In genomic region chr6:44237021-44237812, GRCh38 we compare ENCODE assay signal across 8 cellular contexts. TPM values are rescaled to one million over a fixed set of nuclear protein-coding genes. Genes with fewer than 3 reads are reported as not detected.
DNase-seq lines count a peak whose midpoint lies in the region; ATAC-seq, FAIRE-seq and TF ChIP-seq lines count a peak whose summit lies in the region.

No MANE protein-coding gene starts in this region.

- H3K27me3 ChIP-seq in keratinocyte (ENCODE audit: control insufficient read depth, extremely low read depth, insufficient read depth, low read length) = no peaks in the 10 kb centered on the region

- H3K4me1 Mint-ChIP-seq in WTC11 = peaks cover 46% of the 10 kb centered on the region
- H3K4me1 Mint-ChIP-seq in chondrocyte (ENCODE audit: low read depth) = peaks cover 62% of the 10 kb centered on the region

- H3K4me3 Mint-ChIP-seq in WTC11 (peak overlapping the region; percentile 78), chondrocyte (ENCODE audit: unreplicated experiment) (peak overlapping the region; percentile 80)

- H3K9me3 ChIP-seq in keratinocyte (ENCODE audit: control insufficient read depth, low read depth, low read length) = no peaks in the 10 kb centered on the region

- H3K9me1 ChIP-seq in keratinocyte (ENCODE audit: control insufficient read depth, extremely low read depth, insufficient read depth, low read length) = peaks cover 3% of the 10 kb centered on the region

- peak overlapping the region; percentile 76 for H3K9ac ChIP-seq in keratinocyte (ENCODE audit: control insufficient read depth, extremely low read depth, insufficient read depth, low read length)

- H3K79me2 ChIP-seq in keratinocyte (ENCODE audit: control insufficient read depth, insufficient read depth, low read length) = no peaks in the 10 kb centered on the region

- peaks cover 22% of the 10 kb centered on the region for H3K36me3 Mint-ChIP-seq in WTC11
- H3K36me3 Mint-ChIP-seq in chondrocyte (ENCODE audit: low read depth) = peaks cover 11% of the 10 kb centered on the region

- H3K9me3 Mint-ChIP-seq in WTC11 (no peaks in the 10 kb centered on the region), chondrocyte (ENCODE audit: low read depth) (no peaks in the 10 kb centered on the region)

- peaks cover 40% of the 10 kb centered on the region for H3K4me1 ChIP-seq in keratinocyte (ENCODE audit: control insufficient read depth, extremely low read depth, insufficient read depth, low read length)

- H4K20me1 ChIP-seq in keratinocyte (ENCODE audit: control insufficient read depth, extremely low read depth, insufficient read depth, low read length) = no peaks in the 10 kb centered on the region

- peak overlapping the region; percentile 85 for H3K4me2 ChIP-seq in keratinocyte (ENCODE audit: control insufficient read depth, extremely low read depth, insufficient read depth, low read depth, low read length)

- peak; percentile 88 for FAIRE-seq in keratinocyte (lab: Jason Lieb, UNC)

- peak; percentile 70 for DNase-seq in 8988T
- DNase-seq in NCI-H2227 treated with DMSO at 0.1 percent for 48 hours (lab: John Stamatoyannopoulos, UW) = peak; percentile 65
- peak; percentile 68 for DNase-seq in WTC11 (ENCODE audit: low spot score)
- peak; percentile 98 for DNase-seq in chondrocyte (ENCODE audit: low spot score)
- DNase-seq in keratinocyte (ENCODE audit: low read depth, low spot score) = no peak
- DNase-seq in stimulated activated CD4-positive, alpha-beta T cell treated with anti-CD3 and anti-CD28 coated beads, Interleukin-12 subunit alpha, Interleukin-12 subunit beta, amount 100 ng/mL, for 24 hours (ENCODE audit: low read depth in 2 of 2) = peak; percentile 50 to 67

- ATAC-seq in GM18520 (IDR thresholded peaks at IDR 0.05; ENCODE audit: unreplicated experiment) = peak; percentile 37
- peak; percentile 58 for ATAC-seq in HG03108 (IDR thresholded peaks at IDR 0.05; ENCODE audit: unreplicated experiment)
- peak; percentile 67 for ATAC-seq in WTC11

- peaks cover 0 to 6% of the 10 kb centered on the region in 2 experiments for H3K36me3 ChIP-seq in keratinocyte (ENCODE audit: control insufficient read depth in 2 of 2, extremely low read depth in 1 of 2, insufficient read depth in 2 of 2, low read length in 2 of 2)

- H3K27ac Mint-ChIP-seq in WTC11 (peak overlapping the region; percentile 74; the same call in 1 of the 2 replicates), chondrocyte (ENCODE audit: unreplicated experiment) (peak overlapping the region; percentile 98)

- CTCF ChIA-PET in WTC11 (lab: Charles Lee) = interaction anchor here (0.6 to 6.3 kb wide), 23 partner anchors 9 to 1488 kb away, joined by 3 to 174 read pairs (median 5); partner anchors contain the start of genes HSP90AB1, MYMX and SLC29A1

- H3K4me3 ChIP-seq in keratinocyte (ENCODE audit: control insufficient read depth in 2 of 3, extremely low read depth in 1 of 3, insufficient read depth in 2 of 3, low read depth in 1 of 3, low read length in 3 of 3) = peak overlapping the region; percentile 44 to 69 (median 69)

- no peak for TF ChIP-seq CTCF in WTC11 (IDR thresholded peaks at IDR 0.05)
- TF ChIP-seq CTCF in chondrocyte (IDR thresholded peaks at IDR 0.05) = no peak
- TF ChIP-seq CTCF in keratinocyte (optimal IDR thresholded peaks at IDR 0.05 in 1 of 3, IDR thresholded peaks at IDR 0.05 in 1 of 3, conservative IDR thresholded peaks at IDR 0.05 in 1 of 3; ENCODE audit: extremely low read depth in 1 of 3, insufficient read depth in 2 of 3, low read length in 3 of 3) = no peak

- H3K27me3 Mint-ChIP-seq in WTC11 (ENCODE audit: low read depth) (peaks cover 25% of the 10 kb centered on the region), chondrocyte (ENCODE audit: low read depth) (no peaks in the 10 kb centered on the region)

- dilution Hi-C loops in keratinocyte (cut with MboI; ENCODE audit: extremely low pct_ligation_motif_present, low sequenced_read_pairs) = no loop called here

- H2AFZ ChIP-seq in keratinocyte (ENCODE audit: control insufficient read depth, low read length) = no peak overlapping the region

- H3K27ac ChIP-seq in keratinocyte (ENCODE audit: control insufficient read depth, insufficient read depth, low read length) = peak overlapping the region; percentile 83

- POLR2A ChIA-PET in WTC11 (lab: Charles Lee) = interaction anchor here (0.6 to 1.8 kb wide), 9 partner anchors 10 to 1889 kb away, joined by 3 to 21 read pairs (median 4); partner anchors contain the start of genes AARS2, HSP90AB1, SLC29A1 and VEGFA

TF ChIP-seq in WTC11, 78 proteins besides CTCF, POLR2A, EP300 and RAD21 (continues in another document):
- TF ChIP-seq ZNF263 (CRISPR knock-in tag; IDR thresholded peaks at IDR 0.05; ENCODE audit: low read depth) (no peak), ATF2 (CRISPR knock-in tag; IDR thresholded peaks at IDR 0.05; ENCODE audit: borderline replicate concordance, low read depth) (no peak), USF1 (CRISPR knock-in tag; IDR thresholded peaks at IDR 0.05) (peak; percentile 19; the same call in 1 of the 2 replicates), TP53 (CRISPR knock-in tag; IDR thresholded peaks at IDR 0.05) (no peak)

RNA-seq across cellular contexts. Expression of gene HSP90AB1, which starts 9.7 kb away (rescaled TPM):
- total RNA-seq in WTC11 (2021) (2,159 to 2,172 TPM (median 2,171 TPM) in 3 replicates), chondrocyte (508 to 805 TPM (median 512 TPM) in 3 replicates)
- polyA plus RNA-seq in keratinocyte = 653 to 1,215 TPM (median 1,089 TPM) in 3 replicates
- polyA plus RNA-seq in keratinocyte (2011; ENCODE audit: low read depth) = 852 TPM
- 773 and 930 TPM in 2 replicates for polyA plus RNA-seq in keratinocyte (2011; cell fraction: cytosol; rRNA removed)
- 1,009 and 1,163 TPM in 2 replicates for polyA plus RNA-seq in keratinocyte (2011; cell fraction: nucleus; rRNA removed)
- polyA plus RNA-seq in keratinocyte (2012; ENCODE audit: low replicate concordance) = 801 and 914 TPM in 2 replicates
- 444 to 942 TPM (median 851 TPM) in 3 replicates for polyA minus RNA-seq in keratinocyte
- 482 TPM for polyA minus RNA-seq in keratinocyte (2011; cell fraction: cytosol; rRNA and poly(A)+ RNA removed)
- 369 and 581 TPM in 2 replicates for polyA minus RNA-seq in keratinocyte (2011; cell fraction: nucleus; rRNA and poly(A)+ RNA removed)

RNA-seq across cellular contexts. Expression of gene SLC29A1, which starts 13.8 kb away (rescaled TPM):
- total RNA-seq in WTC11 (2021) = 131 to 139 TPM (median 132 TPM) in 3 replicates
- total RNA-seq in chondrocyte = 161 to 231 TPM (median 221 TPM) in 3 replicates
- 51.0 to 69.8 TPM (median 55.3 TPM) in 3 replicates for polyA plus RNA-seq in keratinocyte
- 5.1 TPM for polyA plus RNA-seq in keratinocyte (2011; ENCODE audit: low read depth)
- polyA plus RNA-seq in keratinocyte (2011; cell fraction: cytosol; rRNA removed) = 29.3 and 31.8 TPM in 2 replicates
- 81.3 and 83.5 TPM in 2 replicates for polyA plus RNA-seq in keratinocyte (2011; cell fraction: nucleus; rRNA removed)
- 21.2 and 44.8 TPM in 2 replicates for polyA plus RNA-seq in keratinocyte (2012; ENCODE audit: low replicate concordance)
- 78.3 to 107 TPM (median 93.2 TPM) in 3 replicates for polyA minus RNA-seq in keratinocyte
- polyA minus RNA-seq in keratinocyte (2011; cell fraction: cytosol; rRNA and poly(A)+ RNA removed) = 54.3 TPM
- polyA minus RNA-seq in keratinocyte (2011; cell fraction: nucleus; rRNA and poly(A)+ RNA removed) = 31.4 and 37.5 TPM in 2 replicates

RNA-seq across cellular contexts. Expression of gene SLC35B2, which starts 20.1 kb away (rescaled TPM):
- total RNA-seq in WTC11 (2021) (28.9 to 36.7 TPM (median 30.8 TPM) in 3 replicates), chondrocyte (71.5 to 83.1 TPM (median 75.7 TPM) in 3 replicates)
- 69.9 to 118 TPM (median 103 TPM) in 3 replicates for polyA plus RNA-seq in keratinocyte
- polyA plus RNA-seq in keratinocyte (2011; ENCODE audit: low read depth) = 11.2 TPM
- 59.9 and 66.5 TPM in 2 replicates for polyA plus RNA-seq in keratinocyte (2011; cell fraction: cytosol; rRNA removed)
- polyA plus RNA-seq in keratinocyte (2011; cell fraction: nucleus; rRNA removed) = 122 and 149 TPM in 2 replicates
- polyA plus RNA-seq in keratinocyte (2012; ENCODE audit: low replicate concordance) = 43.9 and 70.5 TPM in 2 replicates
- polyA minus RNA-seq in keratinocyte = 66.7 to 107 TPM (median 100 TPM) in 3 replicates
- 81.3 TPM for polyA minus RNA-seq in keratinocyte (2011; cell fraction: cytosol; rRNA and poly(A)+ RNA removed)
- 64.0 and 74.9 TPM in 2 replicates for polyA minus RNA-seq in keratinocyte (2011; cell fraction: nucleus; rRNA and poly(A)+ RNA removed)

RNA-seq across cellular contexts. Expression of gene MYMX, which starts 20.5 kb away (rescaled TPM):
- total RNA-seq in WTC11 (2021) (3.9 to 7.5 TPM (median 6.4 TPM) in 3 replicates), chondrocyte (not detected in 3 replicates)
- polyA plus RNA-seq in keratinocyte = 0.09 TPM in 1 of 3 replicates, not detected in the others
- polyA plus RNA-seq in keratinocyte (2011; ENCODE audit: low read depth) = not detected
- polyA plus RNA-seq in keratinocyte (2011; cell fraction: cytosol; rRNA removed) = 0.19 TPM in 1 of 2 replicates, not detected in the other
- not detected in 2 replicates for polyA plus RNA-seq in keratinocyte (2011; cell fraction: nucleus; rRNA removed)
- not detected in 2 replicates for polyA plus RNA-seq in keratinocyte (2012; ENCODE audit: low replicate concordance)
- not detected in 3 replicates for polyA minus RNA-seq in keratinocyte
- not detected for polyA minus RNA-seq in keratinocyte (2011; cell fraction: cytosol; rRNA and poly(A)+ RNA removed)
- polyA minus RNA-seq in keratinocyte (2011; cell fraction: nucleus; rRNA and poly(A)+ RNA removed) = not detected in 2 replicates

RNA-seq across cellular contexts. Expression of gene NFKBIE, which starts 28.1 kb away (rescaled TPM):
- total RNA-seq in WTC11 (2021) (8.3 to 10.4 TPM (median 10.3 TPM) in 3 replicates), chondrocyte (3.0 to 7.0 TPM (median 6.2 TPM) in 3 replicates)
- 5.7 to 7.3 TPM (median 6.5 TPM) in 3 replicates for polyA plus RNA-seq in keratinocyte
- 35.8 TPM for polyA plus RNA-seq in keratinocyte (2011; ENCODE audit: low read depth)
- polyA plus RNA-seq in keratinocyte (2011; cell fraction: cytosol; rRNA removed) = 7.2 and 8.8 TPM in 2 replicates
- polyA plus RNA-seq in keratinocyte (2011; cell fraction: nucleus; rRNA removed) = 9.3 and 9.9 TPM in 2 replicates
- polyA plus RNA-seq in keratinocyte (2012; ENCODE audit: low replicate concordance) = 8.9 and 12.1 TPM in 2 replicates
- 4.1 to 5.6 TPM (median 5.1 TPM) in 3 replicates for polyA minus RNA-seq in keratinocyte
- 12.7 TPM for polyA minus RNA-seq in keratinocyte (2011; cell fraction: cytosol; rRNA and poly(A)+ RNA removed)
- polyA minus RNA-seq in keratinocyte (2011; cell fraction: nucleus; rRNA and poly(A)+ RNA removed) = 3.7 and 5.3 TPM in 2 replicates
